ENCODE assay signal across 30 cellular contexts in genomic region chr7:157985636-157986035, GRCh38.
"Had no signal": no experiment of that assay in that cellular context is flagged by ENCODE, and none has a peak within 500 bp of the region (broad histone marks: within the 10 kb centered on the region; RNA-seq: fewer than 3 reads in every experiment).

No MANE protein-coding gene starts in this region.

- H3K4me1 Mint-ChIP-seq: activated CD4-positive, alpha-beta T cell treated with anti-CD3 and anti-CD28 coated beads, Interleukin-2, amount 10 ng/mL, durations not matched to agents 7 days and 5 days; activated naive CD4-positive, alpha-beta T cell treated with anti-CD3 and anti-CD28 coated beads, Interleukin-2, amount 10 ng/mL, durations not matched to agents 7 days and 5 days; activated naive CD8-positive, alpha-beta T cell treated with anti-CD3 and anti-CD28 coated beads, Interleukin-2, amount 10 ng/mL, durations not matched to agents 7 days and 5 days; activated T-helper 17 cell treated with anti-CD3 and anti-CD28 coated beads, Interleukin-2, amount 50 U/mL, for 72 hours; endodermal cell; WTC11 had no signal

- DNase-seq: activated CD4-positive, alpha-beta T cell treated with anti-CD3 and anti-CD28 coated beads for 1 hour; activated CD4-positive, alpha-beta T cell treated with anti-CD3 and anti-CD28 coated beads for 4 hours; activated CD4-positive, alpha-beta T cell treated with anti-CD3 and anti-CD28 coated beads, Interleukin-2, amount 10 ng/mL, durations not matched to agents 7 days and 5 days; activated CD4-positive, alpha-beta T cell treated with anti-CD3 and anti-CD28 coated beads, Interleukin-2, amount 50 U/mL, for 48 hours; activated CD8-positive, alpha-beta memory T cell treated with anti-CD3 and anti-CD28 coated beads for 24 hours; activated CD8-positive, alpha-beta T cell treated with anti-CD3 and anti-CD28 coated beads for 36 hours; activated gamma-delta T cell; activated naive CD4-positive, alpha-beta T cell; activated naive CD4-positive, alpha-beta T cell treated with anti-CD3 and anti-CD28 coated beads, Interleukin-2, amount 10 ng/mL, durations not matched to agents 7 days and 5 days; activated naive CD8-positive, alpha-beta T cell treated with anti-CD3 and anti-CD28 coated beads, Interleukin-2, amount 10 ng/mL, durations not matched to agents 7 days and 5 days; activated T-cell treated with anti-CD3 and anti-CD28 coated beads, Interleukin-2, amount 50 U/mL, for 4 hours; central memory CD4-positive, alpha-beta T cell; cerebellar nuclear complex; dorsolateral prefrontal cortex; effector memory CD4-positive, alpha-beta T cell; endodermal cell; foreskin keratinocyte; gastrocnemius medialis; glutamatergic neuron; T-helper 2 cell had no signal

- H3K36me3 ChIP-seq: ascending aorta, breast epithelium, cardiac muscle cell, gastrocnemius medialis had no signal

- H3K9me3 ChIP-seq: ascending aorta, breast epithelium, gastrocnemius medialis had no signal

- H3K27me3 Mint-ChIP-seq: activated CD4-positive, alpha-beta T cell treated with anti-CD3 and anti-CD28 coated beads, Interleukin-2, amount 10 ng/mL, durations not matched to agents 7 days and 5 days; activated CD8-positive, alpha-beta T cell treated with anti-CD3 and anti-CD28 coated beads for 36 hours; activated naive CD4-positive, alpha-beta T cell treated with anti-CD3 and anti-CD28 coated beads, Interleukin-2, amount 10 ng/mL, durations not matched to agents 7 days and 5 days; activated naive CD8-positive, alpha-beta T cell treated with anti-CD3 and anti-CD28 coated beads, Interleukin-2, amount 10 ng/mL, durations not matched to agents 7 days and 5 days; dendritic cell treated with granulocyte-macrophage colony-stimulating factor and Interleukin-4, amounts not matched to agents 40 ng/mL and 50 ng/mL, for 4 days had no signal

- H3K4me3 ChIP-seq: ascending aorta, breast epithelium, cardiac muscle cell, coronary artery, dorsolateral prefrontal cortex, gastrocnemius medialis had no signal

- H3K27me3 ChIP-seq: ascending aorta, cardiac muscle cell, dorsolateral prefrontal cortex, foreskin keratinocyte, gastrocnemius medialis had no signal

- H3K9me3 Mint-ChIP-seq: activated CD4-positive, alpha-beta T cell treated with anti-CD3 and anti-CD28 coated beads, Interleukin-2, amount 10 ng/mL, durations not matched to agents 7 days and 5 days; activated CD8-positive, alpha-beta T cell treated with anti-CD3 and anti-CD28 coated beads for 36 hours; activated T-cell treated with anti-CD3 and anti-CD28 coated beads, Interleukin-2, amount 50 U/mL, for 4 hours; activated T-helper 17 cell treated with anti-CD3 and anti-CD28 coated beads, Interleukin-2, amount 50 U/mL, for 72 hours; dendritic cell treated with granulocyte-macrophage colony-stimulating factor and Interleukin-4, amounts not matched to agents 40 ng/mL and 50 ng/mL, for 4 days; endodermal cell had no signal

- H3K4me1 ChIP-seq: ascending aorta, breast epithelium, foreskin keratinocyte, gastrocnemius medialis had no signal

- H3K36me3 Mint-ChIP-seq: activated naive CD4-positive, alpha-beta T cell treated with anti-CD3 and anti-CD28 coated beads, Interleukin-2, amount 10 ng/mL, durations not matched to agents 7 days and 5 days; activated naive CD4-positive, alpha-beta T cell treated with anti-CD3 and anti-CD28 coated beads, Interleukin-2, amount 50 U/mL, for 72 hours; activated naive CD8-positive, alpha-beta T cell treated with anti-CD3 and anti-CD28 coated beads, Interleukin-2, amount 10 ng/mL, durations not matched to agents 7 days and 5 days; brain had no signal

- H3K27ac Mint-ChIP-seq: activated CD4-positive, alpha-beta T cell treated with anti-CD3 and anti-CD28 coated beads, Interleukin-2, amount 10 ng/mL, durations not matched to agents 7 days and 5 days; activated CD8-positive, alpha-beta T cell treated with anti-CD3 and anti-CD28 coated beads for 36 hours; activated naive CD4-positive, alpha-beta T cell treated with anti-CD3 and anti-CD28 coated beads, Interleukin-2, amount 10 ng/mL, durations not matched to agents 7 days and 5 days; activated naive CD4-positive, alpha-beta T cell treated with anti-CD3 and anti-CD28 coated beads, Interleukin-2, amount 50 U/mL, for 72 hours; activated naive CD8-positive, alpha-beta T cell treated with anti-CD3 and anti-CD28 coated beads, Interleukin-2, amount 10 ng/mL, durations not matched to agents 7 days and 5 days; activated T-helper 17 cell treated with anti-CD3 and anti-CD28 coated beads, Interleukin-2, amount 50 U/mL, for 72 hours; dendritic cell treated with granulocyte-macrophage colony-stimulating factor and Interleukin-4, amounts not matched to agents 40 ng/mL and 50 ng/mL, for 4 days; endodermal cell; WTC11 had no signal

- H3K4me3 Mint-ChIP-seq: activated CD4-positive, alpha-beta T cell treated with anti-CD3 and anti-CD28 coated beads, Interleukin-2, amount 10 ng/mL, durations not matched to agents 7 days and 5 days; activated CD8-positive, alpha-beta T cell treated with anti-CD3 and anti-CD28 coated beads for 36 hours; activated naive CD4-positive, alpha-beta T cell treated with anti-CD3 and anti-CD28 coated beads, Interleukin-2, amount 10 ng/mL, durations not matched to agents 7 days and 5 days; activated naive CD8-positive, alpha-beta T cell treated with anti-CD3 and anti-CD28 coated beads, Interleukin-2, amount 10 ng/mL, durations not matched to agents 7 days and 5 days; activated T-cell treated with anti-CD3 and anti-CD28 coated beads, Interleukin-2, amount 50 U/mL, for 4 hours; activated T-helper 17 cell treated with anti-CD3 and anti-CD28 coated beads, Interleukin-2, amount 50 U/mL, for 72 hours; brain; dendritic cell treated with granulocyte-macrophage colony-stimulating factor and Interleukin-4, amounts not matched to agents 40 ng/mL and 50 ng/mL, for 4 days; endodermal cell; WTC11 had no signal

- H3K27ac ChIP-seq: ascending aorta, breast epithelium, cardiac muscle cell, coronary artery, dorsolateral prefrontal cortex, foreskin keratinocyte, gastrocnemius medialis, VCaP had no signal
